Comparison of ENCODE assay signal across 27 cellular contexts in the genomic region with DNA sequence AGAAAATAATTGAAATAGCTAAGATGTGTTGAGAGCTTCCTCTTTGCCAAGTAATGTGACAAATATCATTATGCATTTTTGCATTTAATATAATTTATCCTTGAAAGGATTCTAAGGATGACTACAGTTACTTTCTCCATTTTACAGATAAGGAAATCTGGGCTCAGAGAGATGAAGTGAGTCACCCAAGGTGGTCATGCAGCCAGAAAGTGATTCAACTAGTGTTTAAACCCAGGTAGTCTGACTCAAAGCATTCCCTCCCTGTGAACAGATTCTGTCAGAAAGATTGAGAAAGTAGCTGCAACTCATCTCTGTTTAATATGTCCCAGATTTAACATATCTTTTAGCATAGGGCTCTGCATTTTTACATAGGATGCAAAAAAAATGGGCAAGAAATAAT. TPM values are rescaled to one million over a fixed set of nuclear protein-coding genes. Genes with fewer than 3 reads are reported as not detected.
A peak's percentile ranks its signal among the peaks of the same experiment; 100 is the strongest.
DNase-seq lines count a peak whose midpoint lies in the region; FAIRE-seq and TF ChIP-seq lines count a peak whose summit lies in the region.
"Had no signal": no experiment of that assay in that cellular context is flagged by ENCODE, and none has a peak within 500 bp of the region (broad histone marks: within the 10 kb centered on the region; RNA-seq: fewer than 3 reads in every experiment).

No MANE protein-coding gene starts in this region.

- H3K4me1 ChIP-seq in A673 (ENCODE audit: insufficient read depth, low read length, poor library complexity, severe bottlenecking) = no peaks in the 10 kb centered on the region
- H3K4me1 ChIP-seq: colonic mucosa, esophagus muscularis mucosa had no signal

- H3K36me3 ChIP-seq in bronchial epithelial cell (ENCODE audit: control insufficient read depth, insufficient read depth, low read length) = no peaks in the 10 kb centered on the region
- no peaks in the 10 kb centered on the region for H3K36me3 ChIP-seq in A673 (ENCODE audit: insufficient read depth, low read length, poor library complexity, severe bottlenecking)
- H3K36me3 ChIP-seq: colonic mucosa, esophagus muscularis mucosa had no signal

- no peak for FAIRE-seq in bronchial epithelial cell (lab: Jason Lieb, UNC)

- no peak overlapping the region for H3K27ac ChIP-seq in A673 (ENCODE audit: low read depth, low read length, poor library complexity, severe bottlenecking)
- H3K27ac ChIP-seq: colonic mucosa, esophagus muscularis mucosa, HL-60 had no signal

- H3K4me3 ChIP-seq in bronchial epithelial cell (ENCODE audit: low read depth, low read length) = no peak overlapping the region
- no peak overlapping the region for H3K4me3 ChIP-seq in A673 (ENCODE audit: low read depth, low read length, poor library complexity, severe bottlenecking)
- H3K4me3 ChIP-seq: colonic mucosa, esophagus muscularis mucosa had no signal

- H3K9me3 ChIP-seq in A673 (ENCODE audit: low read depth, low read length, poor library complexity, severe bottlenecking) = no peaks in the 10 kb centered on the region
- H3K9me3 ChIP-seq: colonic mucosa, esophagus muscularis mucosa had no signal

- CTCF ChIA-PET in A673 (lab: Charles Lee) = interaction anchor here (0.7 kb wide), 1 partner anchor 235 kb away, joined by 3 read pairs; no protein-coding TSS in a partner anchor

- TF ChIP-seq CTCF in bronchial epithelial cell (IDR thresholded peaks at IDR 0.05; ENCODE audit: insufficient read depth, low read length, severe bottlenecking) (no peak), A673 (conservative IDR thresholded peaks at IDR 0.05; ENCODE audit: low read depth, low read length) (no peak)

- H3K27me3 ChIP-seq in bronchial epithelial cell (ENCODE audit: control insufficient read depth, insufficient read depth, low read length) (no peaks in the 10 kb centered on the region), A673 (replicated peaks; ENCODE audit: insufficient read depth, low read depth, low read length, poor library complexity) (no peaks in the 10 kb centered on the region)
- H3K27me3 ChIP-seq: colonic mucosa, esophagus muscularis mucosa had no signal

- intact Hi-C loops in A673 (cut with micrococcal nuclease; ENCODE audit: unreplicated experiment) = no loop called here

- no TSS peak for BruUV-seq in A673 (replicated peaks; lab: Mats Ljungman, UMichigan)

- POLR2A ChIA-PET in A673 (lab: Charles Lee; ENCODE audit: low non-redundant PET) = no interaction called here

- peak; percentile 89 for DNase-seq in HS-5 (ENCODE audit: low read depth)
- DNase-seq in RKO (ENCODE audit: low spot score) = peak; percentile 47
- DNase-seq in bronchial epithelial cell (ENCODE audit: low read depth) = peak; percentile 81
- peak; percentile 83 for DNase-seq in kidney tubule cell (ENCODE audit: low spot score)
- DNase-seq in NCI-H2171 treated with DMSO at 0.1 percent for 48 hours (lab: John Stamatoyannopoulos, UW) = no peak
- DNase-seq in A673 (ENCODE audit: low spot score) = no peak
- DNase-seq in NCI-H774 (lab: John Stamatoyannopoulos, UW) = no peak
- DNase-seq: activated CD8-positive, alpha-beta T cell treated with anti-CD3 and anti-CD28 coated beads, Interleukin-2, amount 10 ng/mL, durations not matched to agents 7 days and 5 days; activated gamma-delta T cell; activated naive CD8-positive, alpha-beta T cell treated with anti-CD3 and anti-CD28 coated beads, Interleukin-2, amount 50 U/mL, for 24 hours; activated T-cell treated with anti-CD3 and anti-CD28 coated beads for 4 hours; Calu3; colonic mucosa; effector memory CD8-positive, alpha-beta T cell; Kasumi-1; natural killer cell; NCI-H1048; NCI-H1694; NCI-H524 treated with DMSO at 0.1 percent for 48 hours; occipital lobe; stimulated activated naive CD4-positive, alpha-beta T cell had no signal

RNA-seq across cellular contexts. Expression of a gene that starts 28.1 kb away (rescaled TPM):
- total RNA-seq in bronchial epithelial cell (not detected in 2 replicates), A673 (2021) (not detected in 2 replicates)
- total RNA-seq: activated CD8-positive, alpha-beta T cell treated with anti-CD3 and anti-CD28 coated beads, Interleukin-2, amount 10 ng/mL, durations not matched to agents 7 days and 5 days; liver; mononuclear cell; natural killer cell; RPMI7951; SK-MEL-5 had no signal

Comparison
In these comparisons a context has a peak if more than half of its experiments do, and no peak if none do; other contexts are left out.
1. DNase-seq: peak in HS-5 (single experiment), RKO (single experiment), bronchial epithelial cell (single experiment) and kidney tubule cell (single experiment); none in NCI-H2171 treated with DMSO at 0.1 percent for 48 hours (single experiment), A673 (single experiment) and NCI-H774 (single experiment).